26 cellular contexts compared by ENCODE assay signal in the genomic region with DNA sequence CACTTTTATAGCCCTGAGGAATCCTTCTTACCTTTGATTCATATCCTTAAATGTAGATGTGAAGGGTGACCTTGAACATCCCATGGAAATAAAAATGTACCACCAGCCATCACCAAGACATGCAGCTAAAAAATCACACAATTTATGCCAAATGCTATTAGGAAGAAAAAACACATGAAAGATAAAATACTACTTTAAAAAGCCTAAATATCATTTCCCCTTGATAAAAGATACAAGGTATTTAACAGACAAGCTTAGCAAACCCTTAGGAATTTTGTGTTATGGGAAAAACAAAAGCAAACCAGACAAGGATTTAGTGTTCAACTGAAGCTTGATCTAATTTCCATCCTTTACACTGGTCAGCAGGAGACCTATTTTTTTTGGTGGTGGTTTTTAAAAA.
"Had no signal": no experiment of that assay in that cellular context is flagged by ENCODE, and none has a peak within 500 bp of the region (broad histone marks: within the 10 kb centered on the region; RNA-seq: fewer than 3 reads in every experiment).

No MANE protein-coding gene starts in this region.

- H3K4me3 ChIP-seq: coronary artery, dorsolateral prefrontal cortex, esophagus squamous epithelium, gastrocnemius medialis, heart right ventricle, left lung, lower lobe of right lung, mucosa of descending colon had no signal

- H3K4me3 Mint-ChIP-seq: mesothelial cell of epicardium had no signal

- H3K27ac ChIP-seq: coronary artery, dorsolateral prefrontal cortex, epithelial cell of prostate, esophagus squamous epithelium, gastrocnemius medialis, heart right ventricle, left lung, lower lobe of right lung had no signal

- ATAC-seq: esophagus mucosa, gastrocnemius medialis, heart right ventricle, left cardiac atrium, left lung, left ventricle myocardium superior, lower lobe of right lung, mucosa of descending colon had no signal

- FAIRE-seq: colon, islet of Langerhans, keratinocyte had no signal

- H3K36me3 ChIP-seq: esophagus squamous epithelium, gastrocnemius medialis, heart right ventricle, left lung, lower lobe of right lung had no signal

- DNase-seq: dermis blood vessel endothelial cell; dorsolateral prefrontal cortex; effector CD4-positive, alpha-beta T cell; effector memory CD4-positive, alpha-beta T cell; erythroblast; esophagus squamous epithelium; foreskin fibroblast; foreskin melanocyte; gastrocnemius medialis; glutamatergic neuron; head of caudate nucleus; heart right ventricle; hippocampal formation; left cardiac atrium; left lung; left ventricle myocardium superior; lower lobe of right lung; mesenchymal stem cell; mucosa of descending colon had no signal

- H3K36me3 Mint-ChIP-seq: mesothelial cell of epicardium had no signal

- H3K9me3 ChIP-seq: esophagus squamous epithelium, gastrocnemius medialis, heart right ventricle, left lung, lower lobe of right lung, mucosa of descending colon had no signal

- H3K27ac Mint-ChIP-seq: mesothelial cell of epicardium had no signal

- H3K4me1 ChIP-seq: esophagus squamous epithelium, gastrocnemius medialis, heart right ventricle, left lung, lower lobe of right lung had no signal

- H3K27me3 ChIP-seq: dorsolateral prefrontal cortex, esophagus squamous epithelium, gastrocnemius medialis, heart right ventricle, left lung had no signal
